18 cellular contexts compared by ENCODE assay signal in the genomic region with DNA sequence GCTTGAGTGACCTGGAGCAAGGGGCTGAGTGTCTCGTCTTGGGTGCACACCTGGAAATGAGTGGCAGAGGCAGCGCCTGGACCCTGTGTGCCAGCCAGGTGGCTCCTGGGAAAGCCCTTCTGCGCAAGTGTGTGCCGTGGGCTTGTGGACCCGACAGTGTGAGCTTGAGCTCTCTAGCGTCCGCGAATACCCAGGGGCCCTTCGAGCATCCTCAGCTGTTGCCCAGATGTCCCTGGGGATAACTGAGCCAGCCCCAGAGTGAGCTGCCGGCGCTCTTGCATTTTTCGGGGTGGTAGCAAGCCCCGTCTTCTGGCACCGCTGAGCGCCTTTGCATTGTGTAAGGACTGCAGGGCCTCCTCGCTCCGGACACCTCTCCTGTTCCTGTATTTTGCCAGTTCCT.
A peak's percentile ranks its signal among the peaks of the same experiment; 100 is the strongest.
DNase-seq lines count a peak whose midpoint lies in the region; ATAC-seq, FAIRE-seq and TF ChIP-seq lines count a peak whose summit lies in the region.
"Had no signal": no experiment of that assay in that cellular context is flagged by ENCODE, and none has a peak within 500 bp of the region (broad histone marks: within the 10 kb centered on the region; RNA-seq: fewer than 3 reads in every experiment).

No MANE protein-coding gene starts in this region.

- H3K79me1 ChIP-seq in IMR-90 (ENCODE audit: low read depth in 1 of 2, low read length in 2 of 2): no peaks in the 10 kb centered on the region; a peak in 1 of 4 replicates

- dilution Hi-C loops in IMR-90 (cut with HindIII; ENCODE audit: low sequenced_read_pairs, unreplicated experiment): no loop called here

- TF ChIP-seq POLR2A in IMR-90 (IDR thresholded peaks at IDR 0.05; ENCODE audit: low read depth, low read length): no peak
- no peak for TF ChIP-seq POLR2A in body of pancreas (IDR thresholded peaks at IDR 0.05)

- H3K4me1 ChIP-seq in IMR-90 (ENCODE audit: control insufficient read depth, insufficient read depth, low read length) (peaks cover 2% of the 10 kb centered on the region; the same call in 1 of the 2 replicates), body of pancreas (peaks cover 4% of the 10 kb centered on the region), pancreas (no peaks in the 10 kb centered on the region)
- H3K4me1 ChIP-seq: adrenal gland had no signal

- peak; percentile 16; the same call in 1 of the 2 replicates for ATAC-seq in IMR-90 (ENCODE audit: low read depth)
- no peak for ATAC-seq in body of pancreas
- ATAC-seq in pancreas: peak in 1 of 4 donors; percentile 3
- no peak for ATAC-seq in GM21526 (IDR thresholded peaks at IDR 0.05; ENCODE audit: low FRiP score, unreplicated experiment)
- ATAC-seq: heart left ventricle had no signal

- H3K9me1 ChIP-seq in IMR-90 (ENCODE audit: insufficient read depth, low read length): peaks cover 11% of the 10 kb centered on the region

- no peak overlapping the region for H2BK5ac ChIP-seq in IMR-90 (ENCODE audit: low read depth, low read length, poor library complexity, severe bottlenecking)

- H3K36me3 ChIP-seq in IMR-90 (ENCODE audit: control insufficient read depth, insufficient read depth, low read length) (peaks cover 5% of the 10 kb centered on the region; the same call in 1 of the 2 replicates), body of pancreas (replicated peaks in 1 of 2; ENCODE audit: insufficient read depth in 1 of 2, low read depth in 2 of 2) (no peaks in the 10 kb centered on the region), pancreas (no peaks in the 10 kb centered on the region)
- H3K36me3 ChIP-seq: adrenal gland, heart left ventricle had no signal

- TF ChIP-seq CTCF in IMR-90 (conservative IDR thresholded peaks at IDR 0.05; ENCODE audit: low read depth, low read length) (no peak), body of pancreas (IDR thresholded peaks at IDR 0.05) (no peak), pancreas (IDR thresholded peaks at IDR 0.05) (no peak)

- H2BK20ac ChIP-seq in IMR-90 (ENCODE audit: low read depth, low read length): no peak overlapping the region

- H3K27me3 ChIP-seq in IMR-90 (ENCODE audit: control insufficient read depth, insufficient read depth, low read length) (no peaks in the 10 kb centered on the region), body of pancreas (no peaks in the 10 kb centered on the region), pancreas (no peaks in the 10 kb centered on the region)
- H3K27me3 ChIP-seq: adrenal gland, heart left ventricle had no signal

- no peak overlapping the region for H3K18ac ChIP-seq in IMR-90 (ENCODE audit: low read depth, low read length)

- no peak overlapping the region for H2BK15ac ChIP-seq in IMR-90 (ENCODE audit: low read depth, low read length)

- H2AK9ac ChIP-seq in IMR-90 (replicated peaks; ENCODE audit: low read depth, low read length, poor library complexity): no peak overlapping the region

- no peak overlapping the region for H3K27ac ChIP-seq in IMR-90 (ENCODE audit: insufficient read depth, low read length)
- H3K27ac ChIP-seq in body of pancreas: peak overlapping the region in 1 of 4 donors; percentile 15
- H3K27ac ChIP-seq in pancreas: no peak overlapping the region
- H3K27ac ChIP-seq: adrenal gland, heart left ventricle had no signal

- no TSS peak for BruUV-seq in IMR-90 (replicated peaks; lab: Mats Ljungman, UMichigan)

- no peak overlapping the region for H4K8ac ChIP-seq in IMR-90 (ENCODE audit: low read depth in 2 of 2, low read length in 2 of 2)

- H2AFZ ChIP-seq in IMR-90 (replicated peaks; ENCODE audit: low read length, poor library complexity): no peak overlapping the region

- intact Hi-C loops in IMR-90 (cut with micrococcal nuclease): no loop called here
- intact Hi-C loops in body of pancreas (cut with DNase I): no loop called here
- intact Hi-C loops in pancreas (cut with DNase I): no loop called here

- no peak overlapping the region for H3K9ac ChIP-seq in IMR-90 (ENCODE audit: low read depth, low read length)

- H3K4me2 ChIP-seq in IMR-90 (ENCODE audit: low read depth, low read length): no peak overlapping the region

- H3K9me3 ChIP-seq in IMR-90 (ENCODE audit: control insufficient read depth, insufficient read depth, low read length) (no peaks in the 10 kb centered on the region), body of pancreas (no peaks in the 10 kb centered on the region), pancreas (no peaks in the 10 kb centered on the region)
- H3K9me3 ChIP-seq: adrenal gland, heart left ventricle had no signal

- no peak overlapping the region for H4K91ac ChIP-seq in IMR-90 (ENCODE audit: insufficient read depth, low read depth, low read length)

- FAIRE-seq in pancreas (lab: Jason Lieb, UNC): no peak
- FAIRE-seq: A204.1, HTR-8/SVneo had no signal

- no peak overlapping the region for H3K56ac ChIP-seq in IMR-90 (ENCODE audit: extremely low read depth, insufficient read depth, low read length)

- no peak overlapping the region for H3K14ac ChIP-seq in IMR-90 (replicated peaks; ENCODE audit: low read depth, low read length)

- H3K23ac ChIP-seq in IMR-90 (ENCODE audit: low read depth, low read length): no peak overlapping the region

- 66% methylated on average over 13 of the region's 17 CpGs; no CpG with 5 or more reads in 1 of the 2 experiments for WGBS in IMR-90 (ENCODE audit: extremely low coverage in 2 of 2, insufficient read length in 1 of 2), 2 experiments
- WGBS in body of pancreas, 2 donors: 65 to 75% methylated on average over 17 of the region's 17 CpGs
- 64 to 66% methylated on average over 17 of the region's 17 CpGs for WGBS in pancreas, 2 donors

- H2AK5ac ChIP-seq in IMR-90 (ENCODE audit: low read depth, low read length): no peak overlapping the region

- H4K20me1 ChIP-seq in IMR-90 (ENCODE audit: insufficient read depth, low read length): no peaks in the 10 kb centered on the region; the same call in 1 of the 2 replicates

- H2BK120ac ChIP-seq in IMR-90 (ENCODE audit: low read depth, low read length): no peak overlapping the region

- H3K4me3 ChIP-seq in IMR-90 (ENCODE audit: insufficient read depth, low read depth, low read length) (no peak overlapping the region), body of pancreas (no peak overlapping the region), pancreas (no peak overlapping the region)
- H3K4me3 ChIP-seq: adrenal gland, heart left ventricle, lung had no signal

- DNase-seq in NCI-H526 (lab: John Stamatoyannopoulos, UW) (peak; percentile 1 to 42), NCI-H526 treated with DMSO at 0.1 percent for 48 hours (lab: John Stamatoyannopoulos, UW) (no peak), IMR-90 (no peak), body of pancreas (peak in 3 of 4 donors; percentile 10 to 55 (median 20)), pancreas (peak in 4 of 6 donors; percentile 4 to 51 (median 36)), NCI-H2107 (lab: John Stamatoyannopoulos, UW) (no peak)
- no peak for DNase-seq in stimulated activated CD4-positive, alpha-beta T cell treated with anti-CD3 and anti-CD28 coated beads, Interleukin-4, amount 100 ng/mL, for 4 hours
- DNase-seq: caudate nucleus; CD4-positive, CD25-positive, alpha-beta regulatory T cell; DMS53; naive B cell; NCI-H1930 had no signal

- no peak overlapping the region for H3K4ac ChIP-seq in IMR-90 (ENCODE audit: low read depth, low read length)

- POLR2A ChIA-PET in IMR-90 (lab: Charles Lee; ENCODE audit: unreplicated experiment): no interaction called here

- CTCF ChIA-PET in IMR-90 (lab: Yijun Ruan, JAX): interaction anchor here (0.7 to 0.8 kb wide), 2 partner anchors 9 to 260 kb away, joined by 3 to 5 read pairs; no protein-coding TSS in a partner anchor

- in situ Hi-C loops in IMR-90 (cut with MboI; ENCODE audit: low sequenced_read_pairs): no loop called here

- H4K5ac ChIP-seq in IMR-90 (ENCODE audit: low read depth, low read length): no peak overlapping the region

- TF ChIP-seq RAD21 in IMR-90 (IDR thresholded peaks at IDR 0.05; ENCODE audit: low read length): no peak

TF ChIP-seq in IMR-90, 13 proteins besides CTCF, POLR2A, EP300 and RAD21:
- no peak for TF ChIP-seq RFX5 (IDR thresholded peaks at IDR 0.05; ENCODE audit: low read depth, low read length)

Comparison
In these comparisons a context has a peak if more than half of its experiments do, and no peak if none do; other contexts are left out.
1. DNase-seq: peak in NCI-H526 (2 of 2), body of pancreas (3 of 4) and pancreas (4 of 6); none in NCI-H526 treated with DMSO at 0.1 percent for 48 hours (single experiment), IMR-90 (single experiment), stimulated activated CD4-positive, alpha-beta T cell treated with anti-CD3 and anti-CD28 coated beads, Interleukin-4, amount 100 ng/mL, for 4 hours (0 of 2) and NCI-H2107 (single experiment).